In genomic region chr2:215171151-215171550, GRCh38 we compare ENCODE assay signal across 8 cellular contexts. TPM values are rescaled to one million over a fixed set of nuclear protein-coding genes. Genes with fewer than 3 reads are reported as not detected.
A peak's percentile ranks its signal among the peaks of the same experiment; 100 is the strongest.
DNase-seq lines count a peak whose midpoint lies in the region; ATAC-seq lines count a peak whose summit lies in the region.

No MANE protein-coding gene starts in this region.

- ATAC-seq in GM18520 (IDR thresholded peaks at IDR 0.05; ENCODE audit: unreplicated experiment) (peak; percentile 47), HG02763 (IDR thresholded peaks at IDR 0.05; ENCODE audit: unreplicated experiment) (peak; percentile 77), left lobe of liver (peak; percentile 38)

- DNase-seq in RPMI7951 (ENCODE audit: low read depth) (peak; percentile 55), left lobe of liver (ENCODE audit: low spot score) (no peak), caudate nucleus (lab: John Stamatoyannopoulos, UW) (no peak), MV-4-11 (lab: John Stamatoyannopoulos, UW) (no peak), NCI-H510A treated with DMSO at 0.1 percent for 48 hours (lab: John Stamatoyannopoulos, UW) (no peak)
- DNase-seq in activated CD4-positive, alpha-beta T cell treated with anti-CD3 and anti-CD28 coated beads, Interleukin-2, amount 50 U/mL, for 1 hour = no peak

- no peak overlapping the region for H3K27ac ChIP-seq in caudate nucleus (ENCODE audit: low read depth, low read length)

RNA-seq across cellular contexts. Expression of gene ABCA12, which starts 32.7 kb away (rescaled TPM):
- under 0.01 TPM in 1 of 2 replicates, not detected in the other for total RNA-seq in RPMI7951 (2014; rRNA removed; shearing (Covaris generic))
- not detected for total RNA-seq in left lobe of liver
